8 cellular contexts compared by ENCODE assay signal in genomic region chr14:78164226-78164853, GRCh38. TPM values are rescaled to one million over a fixed set of nuclear protein-coding genes. Genes with fewer than 3 reads are reported as not detected.
DNase-seq lines count a peak whose midpoint lies in the region; ATAC-seq, FAIRE-seq and TF ChIP-seq lines count a peak whose summit lies in the region.

No MANE protein-coding gene starts in this region.

- ATAC-seq in activated T-cell treated with anti-CD3 and anti-CD28 coated beads, Interleukin-2, amount 50 U/mL, for 4 hours = no peak
- peak in 1 of 2 donors; percentile 54 for ATAC-seq in lower lobe of right lung
- ATAC-seq in HG02798 (IDR thresholded peaks at IDR 0.05; ENCODE audit: poor library complexity, unreplicated experiment) = no peak

- no peak overlapping the region for H3K27ac ChIP-seq in lower lobe of right lung

- no peaks in the 10 kb centered on the region for H3K9me3 ChIP-seq in lower lobe of right lung

- H3K4me3 Mint-ChIP-seq in activated T-cell treated with anti-CD3 and anti-CD28 coated beads, Interleukin-2, amount 50 U/mL, for 4 hours = no peak overlapping the region

- FAIRE-seq in frontal cortex (lab: Jason Lieb, UNC) = no peak

- TF ChIP-seq CTCF in LNCaP clone FGC (IDR thresholded peaks at IDR 0.05; ENCODE audit: control insufficient read depth, extremely low read depth, insufficient read depth) = peak; percentile 95
- TF ChIP-seq CTCF in lower lobe of right lung (IDR thresholded peaks at IDR 0.05) = peak; percentile 48

- no peak overlapping the region for H3K4me3 ChIP-seq in LNCaP clone FGC (ENCODE audit: low read depth, low read length)
- no peak overlapping the region for H3K4me3 ChIP-seq in lower lobe of right lung

- H3K36me3 Mint-ChIP-seq in activated T-cell treated with anti-CD3 and anti-CD28 coated beads, Interleukin-2, amount 50 U/mL, for 4 hours (ENCODE audit: insufficient read depth) = no peaks in the 10 kb centered on the region

- no peaks in the 10 kb centered on the region for H3K4me1 Mint-ChIP-seq in activated T-cell treated with anti-CD3 and anti-CD28 coated beads, Interleukin-2, amount 50 U/mL, for 4 hours (ENCODE audit: low read depth)

- H3K27me3 Mint-ChIP-seq in activated T-cell treated with anti-CD3 and anti-CD28 coated beads, Interleukin-2, amount 50 U/mL, for 4 hours (ENCODE audit: low read depth) = peaks cover 25% of the 10 kb centered on the region

- no peaks in the 10 kb centered on the region for H3K27me3 ChIP-seq in lower lobe of right lung (ENCODE audit: low read depth)

- H3K4me1 ChIP-seq in lower lobe of right lung = no peaks in the 10 kb centered on the region

- H3K9me3 Mint-ChIP-seq in activated T-cell treated with anti-CD3 and anti-CD28 coated beads, Interleukin-2, amount 50 U/mL, for 4 hours = no peaks in the 10 kb centered on the region

- no peaks in the 10 kb centered on the region for H3K36me3 ChIP-seq in lower lobe of right lung

- peak; percentile 28 to 39 for DNase-seq in activated T-cell treated with anti-CD3 and anti-CD28 coated beads, Interleukin-2, amount 50 U/mL, for 48 hours
- DNase-seq in activated T-cell treated with anti-CD3 and anti-CD28 coated beads, Interleukin-2, amount 50 U/mL, for 4 hours = no peak
- peak; percentile 13 for DNase-seq in LNCaP clone FGC (ENCODE audit: low read depth)
- peak; percentile 3 to 20 for DNase-seq in activated CD4-positive, alpha-beta T cell treated with anti-CD3 and anti-CD28 coated beads, Interleukin-2, amount 50 U/mL, for 48 hours
- DNase-seq in lower lobe of right lung = no peak
- no peak for DNase-seq in frontal cortex (ENCODE audit: low spot score in 2 of 2)
- DNase-seq in activated CD4-positive, CD25-positive, alpha-beta regulatory T cell (lab: John Stamatoyannopoulos, UW) = no peak

- intact Hi-C loops in lower lobe of right lung (cut with DNase I) = no loop called here

RNA-seq across cellular contexts. Expression of gene NRXN3, which starts 5.8 kb away (rescaled TPM):
- not detected for total RNA-seq in activated T-cell treated with anti-CD3 and anti-CD28 coated beads, Interleukin-2, amount 50 U/mL, for 4 hours
- total RNA-seq in lower lobe of right lung (9.0 TPM), frontal cortex (44.8 TPM)

Comparison
In these comparisons a context has a peak if more than half of its experiments do, and no peak if none do; other contexts are left out.
1. DNase-seq: peak in activated T-cell treated with anti-CD3 and anti-CD28 coated beads, Interleukin-2, amount 50 U/mL, for 48 hours (2 of 2), LNCaP clone FGC (single experiment) and activated CD4-positive, alpha-beta T cell treated with anti-CD3 and anti-CD28 coated beads, Interleukin-2, amount 50 U/mL, for 48 hours (2 of 2); none in activated T-cell treated with anti-CD3 and anti-CD28 coated beads, Interleukin-2, amount 50 U/mL, for 4 hours (single experiment), lower lobe of right lung (single experiment), frontal cortex (0 of 2) and activated CD4-positive, CD25-positive, alpha-beta regulatory T cell (0 of 4).